30 cellular contexts compared by ENCODE assay signal in the genomic region with DNA sequence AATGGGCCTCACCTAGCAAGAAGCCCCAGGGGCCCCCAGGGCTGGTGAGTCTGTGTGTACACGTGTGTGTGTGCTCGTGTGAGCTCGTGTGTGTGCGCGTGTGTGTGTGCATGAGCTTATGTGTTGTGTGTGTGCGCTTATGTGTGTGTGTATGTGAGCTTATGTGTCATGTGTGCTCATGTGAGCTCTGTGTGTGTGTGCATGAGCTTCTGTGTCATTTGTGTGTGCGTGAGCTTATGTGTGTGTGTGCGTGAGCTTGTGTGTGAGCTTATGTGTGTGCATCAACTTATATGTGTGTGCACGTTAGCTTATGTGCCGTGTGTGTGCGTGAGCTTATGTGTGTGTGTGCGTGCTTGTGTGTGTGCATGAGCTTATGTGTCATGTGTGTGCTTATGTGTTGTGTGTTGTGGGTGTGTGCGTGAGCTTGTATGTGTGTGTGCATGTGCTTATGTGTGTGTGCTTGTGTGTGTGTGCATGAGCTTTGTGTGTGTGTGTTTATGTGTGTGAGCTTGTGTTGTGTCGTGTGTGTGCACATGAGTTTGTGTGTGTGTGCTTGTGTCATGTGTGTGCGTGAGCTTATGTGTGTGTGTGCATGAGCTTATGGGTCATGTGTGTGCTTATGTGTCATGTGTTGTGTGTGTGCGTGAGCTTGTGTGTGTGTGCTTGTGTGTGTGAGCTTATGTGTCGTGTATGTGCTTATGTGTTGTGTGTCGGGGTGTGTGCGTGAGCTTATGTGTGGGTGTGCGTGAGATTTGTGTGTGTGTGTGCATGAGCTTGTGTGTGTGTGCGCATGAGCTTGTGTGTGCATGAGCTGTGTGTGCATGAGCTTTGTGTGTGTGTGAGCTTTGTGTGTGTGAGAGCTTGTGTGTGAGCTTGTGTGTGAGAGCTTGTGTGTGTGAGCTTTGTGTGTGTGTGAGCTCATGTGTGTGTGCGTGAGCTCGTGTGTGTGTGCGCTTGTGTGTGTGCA. TPM values are rescaled to one million over a fixed set of nuclear protein-coding genes. Genes with fewer than 3 reads are reported as not detected.
DNase-seq lines count a peak whose midpoint lies in the region; ATAC-seq, FAIRE-seq and TF ChIP-seq lines count a peak whose summit lies in the region.
"Had no signal": no experiment of that assay in that cellular context is flagged by ENCODE, and none has a peak within 500 bp of the region (broad histone marks: within the 10 kb centered on the region; RNA-seq: fewer than 3 reads in every experiment).

No MANE protein-coding gene starts in this region.

- H3K79me2 ChIP-seq in HepG2 (ENCODE audit: insufficient read depth, low read length) (no peaks in the 10 kb centered on the region), astrocyte (ENCODE audit: insufficient read depth, low read length) (no peaks in the 10 kb centered on the region)

- H3K9me3 Mint-ChIP-seq in astrocyte (ENCODE audit: unreplicated experiment), result peaks cover 5% of the 10 kb centered on the region
- H3K9me3 Mint-ChIP-seq in activated T-helper 1 cell treated with anti-CD3 and anti-CD28 coated beads, Interleukin-12 subunit alpha, Interleukin-12 subunit beta, Interleukin-2, Interleukin-4 antibody, amounts not matched to agents 30 ng/mL and 10 ng/mL and 1 ng/mL, durations not matched to agents 14 hours and 24 hours and 36 hours, result peaks cover 5% of the 10 kb centered on the region
- H3K9me3 Mint-ChIP-seq: CD8-positive, alpha-beta T cell had no signal

- H3K36me3 Mint-ChIP-seq in astrocyte (ENCODE audit: low read depth, unreplicated experiment), result no peaks in the 10 kb centered on the region
- no peaks in the 10 kb centered on the region for H3K36me3 Mint-ChIP-seq in activated T-helper 1 cell treated with anti-CD3 and anti-CD28 coated beads, Interleukin-12 subunit alpha, Interleukin-12 subunit beta, Interleukin-2, Interleukin-4 antibody, amounts not matched to agents 30 ng/mL and 10 ng/mL and 1 ng/mL, durations not matched to agents 14 hours and 24 hours and 36 hours (ENCODE audit: low read depth)
- H3K36me3 Mint-ChIP-seq: CD8-positive, alpha-beta T cell had no signal

- TF ChIP-seq CTCF in HepG2 (CRISPR knock-in tag; IDR thresholded peaks at IDR 0.05) (no peak), right lobe of liver (IDR thresholded peaks at IDR 0.05) (no peak), astrocyte (IDR thresholded peaks at IDR 0.05; ENCODE audit: insufficient read depth, low read depth, low read length) (no peak), kidney (IDR thresholded peaks at IDR 0.05; ENCODE audit: borderline replicate concordance, extremely low read depth, insufficient read depth) (no peak), coronary artery (IDR thresholded peaks at IDR 0.05) (no peak)

- CTCF ChIA-PET in HepG2 (lab: Yijun Ruan, JAX; ENCODE audit: low intra/inter-chr PET ratio, low total read pairs), result no interaction called here

- BruUV-seq in HepG2 (replicated peaks; lab: Mats Ljungman, UMichigan), result no TSS peak

- H4K20me1 ChIP-seq in HepG2 (ENCODE audit: insufficient read depth, low read length) (no peaks in the 10 kb centered on the region), astrocyte (ENCODE audit: insufficient read depth, low read length) (no peaks in the 10 kb centered on the region)

- no peak overlapping the region for H3K4me3 Mint-ChIP-seq in astrocyte (ENCODE audit: unreplicated experiment)
- H3K4me3 Mint-ChIP-seq in activated T-helper 1 cell treated with anti-CD3 and anti-CD28 coated beads, Interleukin-12 subunit alpha, Interleukin-12 subunit beta, Interleukin-2, Interleukin-4 antibody, amounts not matched to agents 30 ng/mL and 10 ng/mL and 1 ng/mL, durations not matched to agents 14 hours and 24 hours and 36 hours, result no peak overlapping the region
- H3K4me3 Mint-ChIP-seq: CD8-positive, alpha-beta T cell; H9 had no signal

- peaks cover 33% of the 10 kb centered on the region for H3K27me3 Mint-ChIP-seq in astrocyte (ENCODE audit: low read depth, unreplicated experiment)
- no peaks in the 10 kb centered on the region for H3K27me3 Mint-ChIP-seq in activated T-helper 1 cell treated with anti-CD3 and anti-CD28 coated beads, Interleukin-12 subunit alpha, Interleukin-12 subunit beta, Interleukin-2, Interleukin-4 antibody, amounts not matched to agents 30 ng/mL and 10 ng/mL and 1 ng/mL, durations not matched to agents 14 hours and 24 hours and 36 hours (ENCODE audit: insufficient read depth)

- peaks cover 3% of the 10 kb centered on the region for H3K4me1 Mint-ChIP-seq in astrocyte (ENCODE audit: low read depth, unreplicated experiment)
- no peaks in the 10 kb centered on the region for H3K4me1 Mint-ChIP-seq in activated T-helper 1 cell treated with anti-CD3 and anti-CD28 coated beads, Interleukin-12 subunit alpha, Interleukin-12 subunit beta, Interleukin-2, Interleukin-4 antibody, amounts not matched to agents 30 ng/mL and 10 ng/mL and 1 ng/mL, durations not matched to agents 14 hours and 24 hours and 36 hours (ENCODE audit: low read depth)
- H3K4me1 Mint-ChIP-seq: H9 had no signal

- no peak for TF ChIP-seq POLR2A in HepG2 (IDR thresholded peaks at IDR 0.05; ENCODE audit: insufficient read depth in 1 of 2, low read depth in 2 of 2, low read length in 2 of 2)
- no peak for TF ChIP-seq POLR2A in right lobe of liver (IDR thresholded peaks at IDR 0.05)

- H3K36me3 ChIP-seq in HepG2 (replicated peaks in 1 of 2; ENCODE audit: control insufficient read depth in 1 of 2, insufficient read depth in 2 of 2, low read length in 2 of 2) (no peaks in the 10 kb centered on the region), right lobe of liver (no peaks in the 10 kb centered on the region), astrocyte (ENCODE audit: insufficient read depth, low read length) (no peaks in the 10 kb centered on the region), kidney (ENCODE audit: control insufficient read depth in 1 of 2, insufficient read depth in 2 of 2, low read length in 2 of 2) (no peaks in the 10 kb centered on the region)
- H3K36me3 ChIP-seq: SJSA1 had no signal

- WGBS in HepG2 (ENCODE audit: low lambda C conversion rate), result 75% methylated on average over 24 of the region's 24 CpGs
- 88% methylated on average over 17 of the region's 24 CpGs for WGBS in right lobe of liver (ENCODE audit: insufficient coverage, low coverage, low lambda C conversion rate, missing lambda C conversion rate)

- in situ Hi-C loops in HepG2 (cut with HindIII; ENCODE audit: extremely low pct_ligation_motif_present, low pct_unique_long_range_greater_than_20kb), result no loop called here

- POLR2A ChIA-PET in HepG2 (lab: Yijun Ruan, JAX), result interaction anchor here (1.7 kb wide), 1 partner anchor 10 kb away, joined by 6 read pairs; no protein-coding TSS in a partner anchor

- H3K4me1 ChIP-seq in HepG2 (ENCODE audit: insufficient read depth, low read length), result peaks cover 77% of the 10 kb centered on the region
- peaks cover 0 to 8% (median 0%) of the 10 kb centered on the region in 4 donors for H3K4me1 ChIP-seq in right lobe of liver
- H3K4me1 ChIP-seq in astrocyte (ENCODE audit: insufficient read depth, low read length), result no peaks in the 10 kb centered on the region
- peaks cover 0 to 14% of the 10 kb centered on the region in 2 donors for H3K4me1 ChIP-seq in kidney (ENCODE audit: control insufficient read depth in 1 of 2, insufficient read depth in 1 of 2, low read depth in 1 of 2, low read length in 2 of 2)
- H3K4me1 ChIP-seq: A549 had no signal

- ATAC-seq in HepG2 (no peak), right lobe of liver (no peak), GM18909 (IDR thresholded peaks at IDR 0.05; ENCODE audit: poor library complexity, unreplicated experiment) (no peak)
- ATAC-seq: A549; CD8-positive, alpha-beta T cell; PC-3 had no signal

- DNase-seq in HepG2 (ENCODE audit: low spot score), result no peak
- no peak for DNase-seq in right lobe of liver
- DNase-seq in astrocyte (ENCODE audit: low read depth), result no peak
- DNase-seq in kidney, result peak; percentile 6
- no peak for DNase-seq in urothelium cell line (ENCODE audit: low spot score)
- no peak for DNase-seq in activated T-helper 1 cell treated with anti-CD3 and anti-CD28 coated beads, Interleukin-12 subunit alpha, Interleukin-12 subunit beta, Interleukin-2, Interleukin-4 antibody, amounts not matched to agents 30 ng/mL and 10 ng/mL and 1 ng/mL, durations not matched to agents 14 hours and 24 hours and 36 hours (ENCODE audit: low spot score)
- no peak for DNase-seq in coronary artery (ENCODE audit: low spot score)
- DNase-seq: AML-193; Caco-2; CD8-positive, alpha-beta T cell; DMS79; EL; GDM1; H9; Kasumi-1; MV-4-11; NCI-H1105 treated with DMSO at 0.1 percent for 48 hours; NCI-H146; NCI-H1930; NCI-H446 treated with DMSO at 0.1 percent for 48 hours; NCI-H526; NCI-H82; NK-92 treated with Interleukin-12 subunit alpha and Interleukin-12 subunit beta, amount 100 ng/mL, for 24 hours; PC-3 had no signal

- H2AFZ ChIP-seq in HepG2 (ENCODE audit: low read length), result no peak overlapping the region
- H2AFZ ChIP-seq in astrocyte (ENCODE audit: low read depth, low read length), result no peak overlapping the region

- TF ChIP-seq EP300 in HepG2 (IDR thresholded peaks at IDR 0.05; ENCODE audit: low read depth in 2 of 2, low read length in 2 of 2), result no peak
- no peak for TF ChIP-seq EP300 in HepG2 (CRISPR knock-in tag; IDR thresholded peaks at IDR 0.05; ENCODE audit: borderline replicate concordance)

- H3K27ac Mint-ChIP-seq in astrocyte (ENCODE audit: unreplicated experiment), result no peak overlapping the region
- H3K27ac Mint-ChIP-seq in activated T-helper 1 cell treated with anti-CD3 and anti-CD28 coated beads, Interleukin-12 subunit alpha, Interleukin-12 subunit beta, Interleukin-2, Interleukin-4 antibody, amounts not matched to agents 30 ng/mL and 10 ng/mL and 1 ng/mL, durations not matched to agents 14 hours and 24 hours and 36 hours, result no peak overlapping the region
- H3K27ac Mint-ChIP-seq: CD8-positive, alpha-beta T cell; H9 had no signal

- FAIRE-seq in HepG2 (lab: Jason Lieb, UNC), result peak; percentile 63
- FAIRE-seq in astrocyte (lab: Jason Lieb, UNC), result peak; percentile 34
- FAIRE-seq in kidney (lab: Jason Lieb, UNC), result no peak
- peak; percentile 91 for FAIRE-seq in urothelium cell line (lab: Jason Lieb, UNC)
- FAIRE-seq: A549, GM12892 had no signal

- H3K4me2 ChIP-seq in HepG2 (ENCODE audit: low read depth, low read length) (no peak overlapping the region), astrocyte (ENCODE audit: low read length) (no peak overlapping the region)
- H3K4me2 ChIP-seq: A549 had no signal

- intact Hi-C loops in HepG2 (cut with micrococcal nuclease; ENCODE audit: unreplicated experiment), result no loop called here
- intact Hi-C loops in right lobe of liver (cut with DNase I), result no loop called here
- intact Hi-C loops in kidney (cut with DNase I), result no loop called here
- intact Hi-C loops in activated T-helper 1 cell treated with anti-CD3 and anti-CD28 coated beads, Interleukin-12 subunit alpha, Interleukin-12 subunit beta, Interleukin-2, Interleukin-4 antibody, amounts not matched to agents 30 ng/mL and 10 ng/mL and 1 ng/mL, durations not matched to agents 14 hours and 24 hours and 36 hours (cut with micrococcal nuclease), result no loop called here

- H3K27ac ChIP-seq in HepG2 (ENCODE audit: extremely low read length, insufficient read depth, low read length) (no peak overlapping the region), right lobe of liver (no peak overlapping the region), astrocyte (ENCODE audit: low read depth, low read length) (no peak overlapping the region), kidney (ENCODE audit: low read depth in 2 of 2, low read length in 2 of 2) (no peak overlapping the region), coronary artery (no peak overlapping the region)
- H3K27ac ChIP-seq: A549, C4-2B, SJSA1 had no signal

- H3K27me3 ChIP-seq in HepG2 (ENCODE audit: control insufficient read depth in 1 of 2, insufficient read depth in 2 of 2, low read length in 2 of 2) (peaks cover 15 to 56% of the 10 kb centered on the region in 2 experiments), right lobe of liver (no peaks in the 10 kb centered on the region), astrocyte (ENCODE audit: insufficient read depth, low read length) (peaks cover 20% of the 10 kb centered on the region)
- H3K27me3 ChIP-seq: SJSA1 had no signal

- no peak for TF ChIP-seq RAD21 in HepG2 (CRISPR knock-in tag; IDR thresholded peaks at IDR 0.05)

- H3K4me3 ChIP-seq in HepG2 (replicated peaks in 1 of 3; ENCODE audit: insufficient read depth in 1 of 3, low read depth in 2 of 3, low read length in 3 of 3), result no peak overlapping the region
- no peak overlapping the region for H3K4me3 ChIP-seq in right lobe of liver
- H3K4me3 ChIP-seq in astrocyte (ENCODE audit: insufficient read depth, low read depth, low read length), result no peak overlapping the region
- no peak overlapping the region for H3K4me3 ChIP-seq in kidney (ENCODE audit: low read length in 2 of 2)
- H3K4me3 ChIP-seq in coronary artery, result no peak overlapping the region
- H3K4me3 ChIP-seq: A549, SJSA1 had no signal

- H3K9me3 ChIP-seq in HepG2 (ENCODE audit: low read length) (no peaks in the 10 kb centered on the region), right lobe of liver (no peaks in the 10 kb centered on the region), astrocyte (ENCODE audit: insufficient read depth, low read depth, low read length) (no peaks in the 10 kb centered on the region), kidney (ENCODE audit: control insufficient read depth in 1 of 2, low read length in 2 of 2) (no peaks in the 10 kb centered on the region)
- H3K9me3 ChIP-seq: A549, SJSA1 had no signal

- no peak overlapping the region for H3K9ac ChIP-seq in HepG2 (ENCODE audit: insufficient read depth, low read depth, low read length)
- H3K9ac ChIP-seq in astrocyte (ENCODE audit: low read length), result no peak overlapping the region
- H3K9ac ChIP-seq in kidney (ENCODE audit: low read length in 2 of 2), result no peak overlapping the region

RNA-seq across cellular contexts. Expression of a gene that starts 16.7 kb away (rescaled TPM):
- total RNA-seq in HepG2 (2016; rRNA removed; fragmentation: Illumina TruSeq; extraction: Trizol) (6.3 and 15.0 TPM in 2 replicates), right lobe of liver (1 to 10 TPM in 5 of 6 experiments, under 1 TPM in 1; 0.88 to 6.8 (median 2.8) TPM), astrocyte (21.1 and 24.3 TPM in 2 replicates), kidney (5.8 TPM)
- 1.8 and 2.0 TPM in 2 replicates for total RNA-seq in HepG2 (2016; cell fraction: cytosol; rRNA removed; fragmentation: Illumina TruSeq; extraction: Trizol; ENCODE audit: low read depth)
- 5.3 and 14.9 TPM in 2 replicates for total RNA-seq in HepG2 (2016; cell fraction: insoluble cytoplasmic fraction; rRNA removed; fragmentation: Illumina TruSeq; extraction: Trizol)
- total RNA-seq in HepG2 (2016; cell fraction: membrane; rRNA removed; fragmentation: Illumina TruSeq; extraction: Trizol), result 4.5 and 4.6 TPM in 2 replicates
- 16.5 and 16.8 TPM in 2 replicates for total RNA-seq in HepG2 (2016; cell fraction: nucleus; rRNA removed; fragmentation: Illumina TruSeq; extraction: Trizol)
- polyA plus RNA-seq in HepG2 (2011; rRNA removed) (4.1 and 9.1 TPM in 2 replicates), kidney (ENCODE audit: insufficient read depth, low read depth, low replicate concordance) (2.5 TPM)
- polyA plus RNA-seq in HepG2 (2011; cell fraction: cytosol; rRNA removed), result 5.0 and 5.7 TPM in 2 replicates
- 7.2 and 12.6 TPM in 2 replicates for polyA plus RNA-seq in HepG2 (2011; cell fraction: nucleus; rRNA removed)
- 2.1 and 4.5 TPM in 2 replicates for polyA plus RNA-seq in HepG2 (2012)
- 1.7 and 2.0 TPM in 2 replicates for polyA plus RNA-seq in HepG2 (2016; cell fraction: cytosol; fragmentation: Illumina TruSeq; extraction: Trizol; ENCODE audit: low read depth)
- 4.0 and 5.0 TPM in 2 replicates for polyA plus RNA-seq in HepG2 (2016; cell fraction: insoluble cytoplasmic fraction; fragmentation: Illumina TruSeq; extraction: Trizol; ENCODE audit: low read depth)
- 2.7 and 3.1 TPM in 2 replicates for polyA plus RNA-seq in HepG2 (2016; cell fraction: membrane; fragmentation: Illumina TruSeq; extraction: Trizol; ENCODE audit: low read depth)
- polyA plus RNA-seq in HepG2 (2016; cell fraction: nucleus; fragmentation: Illumina TruSeq; extraction: Trizol; ENCODE audit: insufficient read depth, low read depth), result 22.0 and 22.4 TPM in 2 replicates
- 16.3 and 18.5 TPM in 2 replicates for polyA minus RNA-seq in HepG2 (2011; rRNA and poly(A)+ RNA removed; ENCODE audit: low replicate concordance)
- polyA minus RNA-seq in HepG2 (2011; cell fraction: cytosol; rRNA and poly(A)+ RNA removed), result 6.5 and 7.4 TPM in 2 replicates
- polyA minus RNA-seq in HepG2 (2011; cell fraction: nucleus; rRNA and poly(A)+ RNA removed), result 9.1 and 12.8 TPM in 2 replicates
- 4.1 and 4.6 TPM in 2 replicates for total RNA-seq in activated T-helper 1 cell treated with anti-CD3 and anti-CD28 coated beads, Interleukin-12 subunit alpha, Interleukin-12 subunit beta, Interleukin-2, Interleukin-4 antibody, amounts not matched to agents 30 ng/mL and 10 ng/mL and 1 ng/mL, durations not matched to agents 14 hours and 24 hours and 36 hours

RNA-seq across cellular contexts. Expression of a gene that starts 29.1 kb away (rescaled TPM):
- not detected in 2 replicates for total RNA-seq in HepG2 (2016; rRNA removed; fragmentation: Illumina TruSeq; extraction: Trizol)
- total RNA-seq in HepG2 (2016; cell fraction: cytosol; rRNA removed; fragmentation: Illumina TruSeq; extraction: Trizol; ENCODE audit: low read depth), result not detected in 2 replicates
- total RNA-seq in HepG2 (2016; cell fraction: insoluble cytoplasmic fraction; rRNA removed; fragmentation: Illumina TruSeq; extraction: Trizol), result not detected in 2 replicates
- total RNA-seq in HepG2 (2016; cell fraction: membrane; rRNA removed; fragmentation: Illumina TruSeq; extraction: Trizol), result not detected in 2 replicates
- not detected in 2 replicates for total RNA-seq in HepG2 (2016; cell fraction: nucleus; rRNA removed; fragmentation: Illumina TruSeq; extraction: Trizol)
- not detected in 2 replicates for polyA plus RNA-seq in HepG2 (2011; rRNA removed)
- polyA plus RNA-seq in HepG2 (2011; cell fraction: cytosol; rRNA removed), result not detected in 2 replicates
- not detected in 2 replicates for polyA plus RNA-seq in HepG2 (2011; cell fraction: nucleus; rRNA removed)
- polyA plus RNA-seq in HepG2 (2012), result not detected in 2 replicates
- not detected in 2 replicates for polyA plus RNA-seq in HepG2 (2016; cell fraction: cytosol; fragmentation: Illumina TruSeq; extraction: Trizol; ENCODE audit: low read depth)
- polyA plus RNA-seq in HepG2 (2016; cell fraction: insoluble cytoplasmic fraction; fragmentation: Illumina TruSeq; extraction: Trizol; ENCODE audit: low read depth), result not detected in 2 replicates
- not detected in 2 replicates for polyA plus RNA-seq in HepG2 (2016; cell fraction: membrane; fragmentation: Illumina TruSeq; extraction: Trizol; ENCODE audit: low read depth)
- not detected in 2 replicates for polyA plus RNA-seq in HepG2 (2016; cell fraction: nucleus; fragmentation: Illumina TruSeq; extraction: Trizol; ENCODE audit: insufficient read depth, low read depth)
- not detected in 2 replicates for polyA minus RNA-seq in HepG2 (2011; rRNA and poly(A)+ RNA removed; ENCODE audit: low replicate concordance)
- not detected in 2 replicates for polyA minus RNA-seq in HepG2 (2011; cell fraction: cytosol; rRNA and poly(A)+ RNA removed)
- not detected in 2 replicates for polyA minus RNA-seq in HepG2 (2011; cell fraction: nucleus; rRNA and poly(A)+ RNA removed)
- not detected for total RNA-seq in right lobe of liver
- total RNA-seq in astrocyte, result not detected in 2 replicates
- total RNA-seq in kidney, result not detected
- polyA plus RNA-seq in kidney (ENCODE audit: insufficient read depth, low read depth, low replicate concordance), result not detected
- total RNA-seq in activated T-helper 1 cell treated with anti-CD3 and anti-CD28 coated beads, Interleukin-12 subunit alpha, Interleukin-12 subunit beta, Interleukin-2, Interleukin-4 antibody, amounts not matched to agents 30 ng/mL and 10 ng/mL and 1 ng/mL, durations not matched to agents 14 hours and 24 hours and 36 hours, result not detected in 2 replicates
- total RNA-seq: Caco-2; CD8-positive, alpha-beta T cell; H9; MCF 10A; PC-3; SJSA1 had no signal
- polyA plus RNA-seq: A549 had no signal

RNA-seq across cellular contexts. Expression of a gene that starts 35.8 kb away (rescaled TPM):
- total RNA-seq in HepG2 (2016; rRNA removed; fragmentation: Illumina TruSeq; extraction: Trizol) (8.2 and 13.8 TPM in 2 replicates), right lobe of liver (10 to 100 TPM; 23.5 to 39.8 (median 32.9) TPM), astrocyte (13.1 and 14.2 TPM in 2 replicates), kidney (37.3 TPM)
- 3.2 and 3.9 TPM in 2 replicates for total RNA-seq in HepG2 (2016; cell fraction: cytosol; rRNA removed; fragmentation: Illumina TruSeq; extraction: Trizol; ENCODE audit: low read depth)
- 7.9 and 15.6 TPM in 2 replicates for total RNA-seq in HepG2 (2016; cell fraction: insoluble cytoplasmic fraction; rRNA removed; fragmentation: Illumina TruSeq; extraction: Trizol)
- total RNA-seq in HepG2 (2016; cell fraction: membrane; rRNA removed; fragmentation: Illumina TruSeq; extraction: Trizol), result 10.0 and 11.4 TPM in 2 replicates
- 12.1 and 14.4 TPM in 2 replicates for total RNA-seq in HepG2 (2016; cell fraction: nucleus; rRNA removed; fragmentation: Illumina TruSeq; extraction: Trizol)
- polyA plus RNA-seq in HepG2 (2011; rRNA removed) (14.6 and 21.3 TPM in 2 replicates), kidney (ENCODE audit: insufficient read depth, low read depth, low replicate concordance) (37.8 TPM)
- polyA plus RNA-seq in HepG2 (2011; cell fraction: cytosol; rRNA removed), result 13.1 and 15.4 TPM in 2 replicates
- polyA plus RNA-seq in HepG2 (2011; cell fraction: nucleus; rRNA removed), result 33.2 and 35.5 TPM in 2 replicates
- polyA plus RNA-seq in HepG2 (2012), result 12.0 and 17.4 TPM in 2 replicates
- 3.2 and 4.4 TPM in 2 replicates for polyA plus RNA-seq in HepG2 (2016; cell fraction: cytosol; fragmentation: Illumina TruSeq; extraction: Trizol; ENCODE audit: low read depth)
- 8.6 and 9.0 TPM in 2 replicates for polyA plus RNA-seq in HepG2 (2016; cell fraction: insoluble cytoplasmic fraction; fragmentation: Illumina TruSeq; extraction: Trizol; ENCODE audit: low read depth)
- 8.8 and 9.3 TPM in 2 replicates for polyA plus RNA-seq in HepG2 (2016; cell fraction: membrane; fragmentation: Illumina TruSeq; extraction: Trizol; ENCODE audit: low read depth)
- polyA plus RNA-seq in HepG2 (2016; cell fraction: nucleus; fragmentation: Illumina TruSeq; extraction: Trizol; ENCODE audit: insufficient read depth, low read depth), result 20.0 and 22.0 TPM in 2 replicates
- 8.1 and 55.0 TPM in 2 replicates for polyA minus RNA-seq in HepG2 (2011; rRNA and poly(A)+ RNA removed; ENCODE audit: low replicate concordance)
- polyA minus RNA-seq in HepG2 (2011; cell fraction: cytosol; rRNA and poly(A)+ RNA removed), result 7.1 and 8.0 TPM in 2 replicates
- polyA minus RNA-seq in HepG2 (2011; cell fraction: nucleus; rRNA and poly(A)+ RNA removed), result 25.4 and 28.7 TPM in 2 replicates
- 1.0 and 1.1 TPM in 2 replicates for total RNA-seq in activated T-helper 1 cell treated with anti-CD3 and anti-CD28 coated beads, Interleukin-12 subunit alpha, Interleukin-12 subunit beta, Interleukin-2, Interleukin-4 antibody, amounts not matched to agents 30 ng/mL and 10 ng/mL and 1 ng/mL, durations not matched to agents 14 hours and 24 hours and 36 hours

RNA-seq across cellular contexts. Expression of a gene that starts 38.9 kb away (rescaled TPM):
- total RNA-seq in HepG2 (2016; rRNA removed; fragmentation: Illumina TruSeq; extraction: Trizol), result 1.0 and 3.8 TPM in 2 replicates
- total RNA-seq in HepG2 (2016; cell fraction: cytosol; rRNA removed; fragmentation: Illumina TruSeq; extraction: Trizol; ENCODE audit: low read depth), result 0.35 and 0.61 TPM in 2 replicates
- total RNA-seq in HepG2 (2016; cell fraction: insoluble cytoplasmic fraction; rRNA removed; fragmentation: Illumina TruSeq; extraction: Trizol), result 0.86 and 3.7 TPM in 2 replicates
- total RNA-seq in HepG2 (2016; cell fraction: membrane; rRNA removed; fragmentation: Illumina TruSeq; extraction: Trizol), result 0.99 and 1.1 TPM in 2 replicates
- total RNA-seq in HepG2 (2016; cell fraction: nucleus; rRNA removed; fragmentation: Illumina TruSeq; extraction: Trizol), result 3.9 and 4.8 TPM in 2 replicates
- polyA plus RNA-seq in HepG2 (2011; rRNA removed), result 1.8 and 1.9 TPM in 2 replicates
- polyA plus RNA-seq in HepG2 (2011; cell fraction: cytosol; rRNA removed), result 1.2 and 1.7 TPM in 2 replicates
- 4.8 and 6.6 TPM in 2 replicates for polyA plus RNA-seq in HepG2 (2011; cell fraction: nucleus; rRNA removed)
- polyA plus RNA-seq in HepG2 (2012), result 0.43 and 1.1 TPM in 2 replicates
- 0.33 and 0.43 TPM in 2 replicates for polyA plus RNA-seq in HepG2 (2016; cell fraction: cytosol; fragmentation: Illumina TruSeq; extraction: Trizol; ENCODE audit: low read depth)
- polyA plus RNA-seq in HepG2 (2016; cell fraction: insoluble cytoplasmic fraction; fragmentation: Illumina TruSeq; extraction: Trizol; ENCODE audit: low read depth), result 0.77 and 1.1 TPM in 2 replicates
- polyA plus RNA-seq in HepG2 (2016; cell fraction: membrane; fragmentation: Illumina TruSeq; extraction: Trizol; ENCODE audit: low read depth), result 0.61 and 0.78 TPM in 2 replicates
- polyA plus RNA-seq in HepG2 (2016; cell fraction: nucleus; fragmentation: Illumina TruSeq; extraction: Trizol; ENCODE audit: insufficient read depth, low read depth), result 6.6 and 7.1 TPM in 2 replicates
- polyA minus RNA-seq in HepG2 (2011; rRNA and poly(A)+ RNA removed; ENCODE audit: low replicate concordance), result 4.1 TPM in 1 of 2 replicates, not detected in the other
- polyA minus RNA-seq in HepG2 (2011; cell fraction: cytosol; rRNA and poly(A)+ RNA removed), result 0.70 and 1.3 TPM in 2 replicates
- polyA minus RNA-seq in HepG2 (2011; cell fraction: nucleus; rRNA and poly(A)+ RNA removed), result 0.87 and 1.2 TPM in 2 replicates
- 10 to 100 TPM in 3 of 6 experiments, 1 to 10 TPM in 3; 9.2 to 24.8 (median 12.7) TPM for total RNA-seq in right lobe of liver
- 0.52 and 0.58 TPM in 2 replicates for total RNA-seq in astrocyte
- total RNA-seq in kidney, result 32.1 TPM
- polyA plus RNA-seq in kidney (ENCODE audit: insufficient read depth, low read depth, low replicate concordance), result 20.0 TPM
- not detected in 2 replicates for total RNA-seq in activated T-helper 1 cell treated with anti-CD3 and anti-CD28 coated beads, Interleukin-12 subunit alpha, Interleukin-12 subunit beta, Interleukin-2, Interleukin-4 antibody, amounts not matched to agents 30 ng/mL and 10 ng/mL and 1 ng/mL, durations not matched to agents 14 hours and 24 hours and 36 hours
- total RNA-seq: MCF 10A, PC-3, SJSA1 had no signal
- polyA plus RNA-seq: A549 had no signal
